ENCODE assay signal across 16 cellular contexts in the genomic region with DNA sequence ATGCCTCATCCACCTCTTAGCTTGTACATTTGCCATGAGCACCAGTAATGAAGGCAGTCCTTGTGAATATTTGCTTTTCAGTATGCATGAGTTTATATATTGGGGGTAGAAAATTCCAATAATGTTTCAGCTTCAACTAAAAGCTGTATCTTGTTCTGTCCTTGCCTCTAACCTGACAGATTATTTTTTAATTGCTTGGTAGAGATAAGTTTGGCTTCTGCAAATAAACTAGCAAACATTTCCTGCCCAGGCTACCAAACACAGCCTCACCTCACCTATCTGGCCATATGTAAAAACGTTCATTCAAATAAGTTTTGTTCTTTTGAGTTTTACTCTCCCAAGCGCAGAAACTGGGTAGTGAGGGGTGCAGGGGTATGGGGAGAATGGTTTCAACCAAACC.
"Had no signal": no experiment of that assay in that cellular context is flagged by ENCODE, and none has a peak within 500 bp of the region (broad histone marks: within the 10 kb centered on the region; RNA-seq: fewer than 3 reads in every experiment).

No MANE protein-coding gene starts in this region.

- H3K9me3 ChIP-seq: gastrocnemius medialis, right atrium auricular region had no signal

- H3K27me3 ChIP-seq: gastrocnemius medialis, heart left ventricle, right atrium auricular region, transverse colon had no signal

- H3K27ac ChIP-seq: epithelial cell of prostate, gastrocnemius medialis, right atrium auricular region had no signal

- H3K4me3 ChIP-seq: gastrocnemius medialis, heart left ventricle, mucosa of descending colon, right atrium auricular region, skin epidermis, transverse colon had no signal

- ATAC-seq: gastrocnemius medialis; heart left ventricle; left colon; naive thymus-derived CD8-positive, alpha-beta T cell had no signal

- DNase-seq: activated CD4-positive, alpha-beta T cell treated with anti-CD3 and anti-CD28 coated beads, Interleukin-2, amount 50 U/mL, for 1 hour; activated CD8-positive, alpha-beta memory T cell treated with anti-CD3 and anti-CD28 coated beads for 24 hours; activated gamma-delta T cell treated with Interleukin-2 at 50 U/mL for 16 hours; anterior cingulate cortex; gastrocnemius medialis; heart left ventricle; left colon; mucosa of descending colon; naive thymus-derived CD8-positive, alpha-beta T cell; stimulated activated CD4-positive, alpha-beta T cell treated with anti-CD3 and anti-CD28 coated beads, Interleukin-15, amount 100 ng/mL, for 24 hours; stimulated activated CD4-positive, alpha-beta T cell treated with anti-CD3 and anti-CD28 coated beads, Interleukin-4, amount 100 ng/mL, for 1 hour; stimulated activated naive CD4-positive, alpha-beta T cell; transverse colon had no signal

- H3K36me3 ChIP-seq: gastrocnemius medialis, heart left ventricle, right atrium auricular region, transverse colon had no signal
